Comparison of ENCODE assay signal across 17 cellular contexts in genomic region chr15:88208305-88208704, GRCh38. TPM values are rescaled to one million over a fixed set of nuclear protein-coding genes. Genes with fewer than 3 reads are reported as not detected.
A peak's percentile ranks its signal among the peaks of the same experiment; 100 is the strongest.
DNase-seq lines count a peak whose midpoint lies in the region; ATAC-seq and TF ChIP-seq lines count a peak whose summit lies in the region.
"Had no signal": no experiment of that assay in that cellular context is flagged by ENCODE, and none has a peak within 500 bp of the region (broad histone marks: within the 10 kb centered on the region; RNA-seq: fewer than 3 reads in every experiment).

No MANE protein-coding gene starts in this region.

- H2BK5ac ChIP-seq in mesendoderm (ENCODE audit: low read length), result no peak overlapping the region

- H3K27ac ChIP-seq in mesendoderm (ENCODE audit: low read depth, low read length), result no peak overlapping the region
- H3K27ac ChIP-seq: 22Rv1, A549, C4-2B had no signal

- H3K4me2 ChIP-seq in mesendoderm (ENCODE audit: low read length), result no peak overlapping the region
- H3K4me2 ChIP-seq: A549 had no signal

- no peak overlapping the region for H3K23ac ChIP-seq in mesendoderm (ENCODE audit: low read length)

- H3K79me2 ChIP-seq in mesendoderm (ENCODE audit: control insufficient read depth, insufficient read depth, low read length), result no peaks in the 10 kb centered on the region

- DNase-seq in NCI-H748 (lab: John Stamatoyannopoulos, UW; ENCODE audit: unreplicated experiment), result peak; percentile 4
- DNase-seq in NCI-H748 treated with DMSO at 0.1 percent for 48 hours (lab: John Stamatoyannopoulos, UW), result no peak
- no peak for DNase-seq in stimulated activated naive CD8-positive, alpha-beta T cell treated with anti-CD3 and anti-CD28 coated beads, Interleukin-15, Interleukin-2, amounts not matched to agents 100 U/mL and 50 U/mL, for 24 hours
- no peak for DNase-seq in stimulated activated naive CD8-positive, alpha-beta T cell treated with anti-CD3 and anti-CD28 coated beads, Interleukin-15, amount 100 ng/mL, for 72 hours
- peak; percentile 25 for DNase-seq in astrocyte of the hippocampus (ENCODE audit: low read depth, low spot score)
- DNase-seq in mesendoderm, result peak; percentile 50
- DNase-seq in HT-29 (ENCODE audit: low spot score), result no peak
- DNase-seq: AML-193; CD4-positive, alpha-beta T cell; DMS79 treated with DMSO at 0.1 percent for 48 hours; GF-D8; H9 had no signal

- peaks cover 27% of the 10 kb centered on the region for H3K27me3 Mint-ChIP-seq in stimulated activated naive CD8-positive, alpha-beta T cell treated with anti-CD3 and anti-CD28 coated beads, Interleukin-15, amount 100 ng/mL, for 72 hours
- H3K27me3 Mint-ChIP-seq: CD4-positive, alpha-beta T cell had no signal

- H4K5ac ChIP-seq in mesendoderm (ENCODE audit: low read length), result no peak overlapping the region

- H3K9me3 Mint-ChIP-seq in stimulated activated naive CD8-positive, alpha-beta T cell treated with anti-CD3 and anti-CD28 coated beads, Interleukin-15, amount 100 ng/mL, for 72 hours, result no peaks in the 10 kb centered on the region
- H3K9me3 Mint-ChIP-seq: CD4-positive, alpha-beta T cell; H9 had no signal

- H3K36me3 ChIP-seq in mesendoderm (ENCODE audit: control insufficient read depth, insufficient read depth, low read length), result no peaks in the 10 kb centered on the region

- peak; percentile 70 for ATAC-seq in stimulated activated naive CD8-positive, alpha-beta T cell treated with anti-CD3 and anti-CD28 coated beads, Interleukin-15, Interleukin-2, amounts not matched to agents 100 U/mL and 50 U/mL, for 24 hours
- ATAC-seq in stimulated activated naive CD8-positive, alpha-beta T cell treated with anti-CD3 and anti-CD28 coated beads, Interleukin-15, amount 100 ng/mL, for 72 hours, result no peak
- ATAC-seq in GM18505 (IDR thresholded peaks at IDR 0.05; ENCODE audit: unreplicated experiment), result no peak
- ATAC-seq: A549, HepG2 had no signal

- H3K4me1 ChIP-seq in mesendoderm (ENCODE audit: control insufficient read depth, low read depth, low read length), result peaks cover 2% of the 10 kb centered on the region

- no peak overlapping the region for H3K4ac ChIP-seq in mesendoderm (ENCODE audit: low read depth, low read length)

- no peak overlapping the region for H3K9ac ChIP-seq in mesendoderm (ENCODE audit: low read length)

- no CpG with 5 or more reads among the region's 2 CpGs for WGBS in mesendoderm (ENCODE audit: extremely low coverage, insufficient coverage, low lambda C conversion rate)

- H3K27ac Mint-ChIP-seq in stimulated activated naive CD8-positive, alpha-beta T cell treated with anti-CD3 and anti-CD28 coated beads, Interleukin-15, amount 100 ng/mL, for 72 hours, result no peak overlapping the region
- H3K27ac Mint-ChIP-seq: CD4-positive, alpha-beta T cell had no signal

- H3K18ac ChIP-seq in mesendoderm (ENCODE audit: low read length), result no peak overlapping the region

- no peak overlapping the region for H3K56ac ChIP-seq in mesendoderm (ENCODE audit: low read length)

- no peak overlapping the region for H2BK15ac ChIP-seq in mesendoderm (replicated peaks; ENCODE audit: low read depth)

- H3K4me3 Mint-ChIP-seq in stimulated activated naive CD8-positive, alpha-beta T cell treated with anti-CD3 and anti-CD28 coated beads, Interleukin-15, amount 100 ng/mL, for 72 hours, result no peak overlapping the region
- H3K4me3 Mint-ChIP-seq: CD4-positive, alpha-beta T cell; H9 had no signal

- H2AK5ac ChIP-seq in mesendoderm (ENCODE audit: low read length), result no peak overlapping the region

- H3K27me3 ChIP-seq in mesendoderm (ENCODE audit: insufficient read depth, low read length, poor library complexity), result no peaks in the 10 kb centered on the region

- no peak overlapping the region for H3K4me3 ChIP-seq in mesendoderm (ENCODE audit: low read length)
- H3K4me3 ChIP-seq: A549 had no signal

- no peaks in the 10 kb centered on the region for H3K79me1 ChIP-seq in mesendoderm (ENCODE audit: low read length)

- H2BK120ac ChIP-seq in mesendoderm (ENCODE audit: low read depth, low read length), result no peak overlapping the region

- no peak overlapping the region for H4K8ac ChIP-seq in mesendoderm (ENCODE audit: low read depth, low read length)

- TF ChIP-seq POLR2A in GM18505 (IDR thresholded peaks at IDR 0.05; ENCODE audit: borderline replicate concordance, extremely low read depth, insufficient read depth, insufficient read length), result no peak

- H3K4me1 Mint-ChIP-seq in stimulated activated naive CD8-positive, alpha-beta T cell treated with anti-CD3 and anti-CD28 coated beads, Interleukin-15, amount 100 ng/mL, for 72 hours, result no peaks in the 10 kb centered on the region

RNA-seq across cellular contexts. Expression of gene NTRK3, which starts 48.2 kb away (rescaled TPM):
- 0.58 TPM for polyA plus RNA-seq in mesendoderm (2013, experiment 1 of 2)
- 0.55 TPM for polyA plus RNA-seq in mesendoderm (2013, experiment 2 of 2)
- not detected in 2 replicates for total RNA-seq in HT-29 (2014; rRNA removed; shearing (Covaris generic))
- total RNA-seq: HepG2 had no signal
- polyA plus RNA-seq: HepG2 had no signal

Comparison
In these comparisons a context has a peak if more than half of its experiments do, and no peak if none do; other contexts are left out.
1. DNase-seq: peak in NCI-H748 (single experiment), astrocyte of the hippocampus (single experiment) and mesendoderm (single experiment); none in NCI-H748 treated with DMSO at 0.1 percent for 48 hours (single experiment), stimulated activated naive CD8-positive, alpha-beta T cell treated with anti-CD3 and anti-CD28 coated beads, Interleukin-15, Interleukin-2, amounts not matched to agents 100 U/mL and 50 U/mL, for 24 hours (single experiment), stimulated activated naive CD8-positive, alpha-beta T cell treated with anti-CD3 and anti-CD28 coated beads, Interleukin-15, amount 100 ng/mL, for 72 hours (0 of 2) and HT-29 (single experiment).